In the genomic region with DNA sequence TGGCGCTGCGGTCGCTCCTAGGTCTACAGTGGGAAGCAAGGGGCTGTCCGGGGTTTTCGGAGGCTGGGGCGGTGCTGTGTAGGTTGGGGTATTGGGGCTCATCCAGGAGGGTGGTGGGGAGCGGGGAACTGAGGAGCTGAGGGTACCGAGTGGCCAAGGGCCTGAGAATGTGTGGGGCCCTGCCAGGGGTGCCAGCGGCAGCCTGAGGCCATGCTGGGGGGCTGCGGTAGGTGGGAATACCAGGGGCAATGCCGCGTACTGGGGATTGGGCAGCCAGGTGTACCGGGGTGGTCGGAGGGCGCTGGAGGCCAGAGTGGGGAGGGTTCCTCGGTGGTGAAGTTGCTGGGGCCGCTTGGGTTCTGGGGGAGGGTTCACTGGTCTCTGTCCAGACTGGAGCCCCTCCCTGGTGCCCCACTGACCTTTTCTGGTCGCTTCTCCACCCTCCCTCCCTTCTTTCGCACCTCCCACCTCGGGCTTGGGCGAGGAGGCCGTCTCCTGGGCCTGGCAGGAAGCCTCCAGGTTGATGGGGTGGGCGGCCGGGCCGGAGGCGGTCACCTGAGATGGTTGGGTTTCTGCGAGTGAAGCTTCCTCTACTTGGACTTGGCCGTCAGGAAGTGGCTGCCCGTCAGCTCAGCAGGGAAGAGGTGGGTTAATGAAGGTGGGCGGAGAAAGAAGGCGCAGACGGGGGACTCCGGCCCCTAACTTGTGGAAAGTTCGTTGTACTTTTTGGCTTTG, we compare ENCODE assay signal across 8 cellular contexts. TPM values are rescaled to one million over a fixed set of nuclear protein-coding genes. Genes with fewer than 3 reads are reported as not detected.
DNase-seq lines count a peak whose midpoint lies in the region; ATAC-seq and TF ChIP-seq lines count a peak whose summit lies in the region.

No MANE protein-coding gene starts in this region.

- H3K4me3 Mint-ChIP-seq in activated CD4-positive, alpha-beta T cell treated with anti-CD3 and anti-CD28 coated beads, Interleukin-2, amount 10 ng/mL, durations not matched to agents 24 days and 14 days, result peak overlapping the region; percentile 97
- H3K4me3 Mint-ChIP-seq in naive B cell, result peak overlapping the region; percentile 89 to 99 (median 94)

- H3K9ac ChIP-seq in endocrine pancreas (ENCODE audit: control insufficient read depth, insufficient read depth, low read length), result peak overlapping the region; percentile 23

- TF ChIP-seq CTCF in HFF-Myc (IDR thresholded peaks at IDR 0.05; ENCODE audit: low read depth, low read length, missing control alignments) (no peak), RWPE2 (IDR thresholded peaks at IDR 0.05; ENCODE audit: poor library complexity, severe bottlenecking) (no peak)

- H3K4me1 ChIP-seq in RWPE2 (ENCODE audit: insufficient read depth, poor library complexity, severe bottlenecking) (peaks cover 3% of the 10 kb centered on the region), endocrine pancreas (ENCODE audit: control insufficient read depth, insufficient read depth, low read length) (no peaks in the 10 kb centered on the region)

- H3K9me3 ChIP-seq in RWPE2 (ENCODE audit: severe bottlenecking) (no peaks in the 10 kb centered on the region), endocrine pancreas (ENCODE audit: control insufficient read depth, low read length) (no peaks in the 10 kb centered on the region)

- H3K27me3 Mint-ChIP-seq in activated CD4-positive, alpha-beta T cell treated with anti-CD3 and anti-CD28 coated beads, Interleukin-2, amount 10 ng/mL, durations not matched to agents 24 days and 14 days, result no peaks in the 10 kb centered on the region
- no peaks in the 10 kb centered on the region for H3K27me3 Mint-ChIP-seq in naive B cell

- peak overlapping the region; percentile 79 for H3K4me3 ChIP-seq in HFF-Myc (replicated peaks; ENCODE audit: low read depth, low read length)
- peak overlapping the region; percentile 64 for H3K4me3 ChIP-seq in RWPE2 (ENCODE audit: severe bottlenecking)
- H3K4me3 ChIP-seq in endocrine pancreas (ENCODE audit: control insufficient read depth, insufficient read depth, low read length), result peak overlapping the region; percentile 31

- intact Hi-C loops in activated CD4-positive, alpha-beta T cell treated with anti-CD3 and anti-CD28 coated beads, Interleukin-2, amount 10 ng/mL, durations not matched to agents 24 days and 14 days (cut with micrococcal nuclease), result loop anchor here (2.0 to 5.0 kb wide), 3 partner anchors 65 to 1000 kb away; no protein-coding TSS in a partner anchor

- peak overlapping the region; percentile 58 for H3K27ac ChIP-seq in RWPE2 (ENCODE audit: poor library complexity, severe bottlenecking)

- peaks cover 37% of the 10 kb centered on the region for H3K36me3 Mint-ChIP-seq in activated CD4-positive, alpha-beta T cell treated with anti-CD3 and anti-CD28 coated beads, Interleukin-2, amount 10 ng/mL, durations not matched to agents 24 days and 14 days (ENCODE audit: low read depth)
- peaks cover 0 to 13% of the 10 kb centered on the region in 2 donors for H3K36me3 Mint-ChIP-seq in naive B cell

- peak; percentile 77 for DNase-seq in activated CD4-positive, alpha-beta T cell treated with anti-CD3 and anti-CD28 coated beads, Interleukin-2, amount 10 ng/mL, durations not matched to agents 24 days and 14 days
- DNase-seq in activated CD4-positive, alpha-beta T cell treated with anti-CD3 and anti-CD28 coated beads for 1 hour, result no peak
- DNase-seq in HFF-Myc (ENCODE audit: extremely low read depth, low read depth), result no peak
- no peak for DNase-seq in RWPE2 (ENCODE audit: low spot score)
- DNase-seq in naive B cell, result peak; percentile 34
- DNase-seq in NCI-H1092 (lab: John Stamatoyannopoulos, UW), result no peak
- DNase-seq in mucosa of gallbladder (ENCODE audit: low spot score), result no peak

- H3K4me1 Mint-ChIP-seq in activated CD4-positive, alpha-beta T cell treated with anti-CD3 and anti-CD28 coated beads, Interleukin-2, amount 10 ng/mL, durations not matched to agents 24 days and 14 days, result peaks cover 22% of the 10 kb centered on the region
- H3K4me1 Mint-ChIP-seq in naive B cell, result peaks cover 26 to 42% (median 33%) of the 10 kb centered on the region in 3 donors

- H3K9me3 Mint-ChIP-seq in activated CD4-positive, alpha-beta T cell treated with anti-CD3 and anti-CD28 coated beads, Interleukin-2, amount 10 ng/mL, durations not matched to agents 24 days and 14 days, result no peaks in the 10 kb centered on the region
- no peaks in the 10 kb centered on the region for H3K9me3 Mint-ChIP-seq in naive B cell

- H3K36me3 ChIP-seq in RWPE2 (ENCODE audit: low read depth) (peaks cover 43% of the 10 kb centered on the region), endocrine pancreas (ENCODE audit: control insufficient read depth, insufficient read depth, low read length) (peaks cover 9% of the 10 kb centered on the region)

- peak overlapping the region; percentile 93 for H3K27ac Mint-ChIP-seq in activated CD4-positive, alpha-beta T cell treated with anti-CD3 and anti-CD28 coated beads, Interleukin-2, amount 10 ng/mL, durations not matched to agents 24 days and 14 days
- peak overlapping the region; percentile 93 to 98 (median 96) for H3K27ac Mint-ChIP-seq in naive B cell

- H3K27me3 ChIP-seq in RWPE2 (ENCODE audit: insufficient read depth, poor library complexity, severe bottlenecking) (no peaks in the 10 kb centered on the region), endocrine pancreas (ENCODE audit: control insufficient read depth, insufficient read depth, low read length) (no peaks in the 10 kb centered on the region)

- peak; percentile 70 for ATAC-seq in RWPE2 (ENCODE audit: low read depth)
- ATAC-seq in naive B cell (ENCODE audit: low read depth in 2 of 2), result no peak

RNA-seq across cellular contexts. Expression of a gene that starts 0.9 kb away (rescaled TPM):
- total RNA-seq in activated CD4-positive, alpha-beta T cell treated with anti-CD3 and anti-CD28 coated beads, Interleukin-2, amount 10 ng/mL, durations not matched to agents 24 days and 14 days, result 59.6 and 62.0 TPM in 2 replicates
- 10 to 100 TPM; 14.2 to 69.9 (median 21.2) TPM for polyA plus RNA-seq in naive B cell (ENCODE audit: low read depth in 6 of 6)
- total RNA-seq in mucosa of gallbladder, result 52.9 TPM

RNA-seq across cellular contexts. Expression of a gene that starts 22.6 kb away (rescaled TPM):
- total RNA-seq in activated CD4-positive, alpha-beta T cell treated with anti-CD3 and anti-CD28 coated beads, Interleukin-2, amount 10 ng/mL, durations not matched to agents 24 days and 14 days, result 0.21 TPM in 1 of 2 replicates, not detected in the other
- not detected for polyA plus RNA-seq in naive B cell (ENCODE audit: low read depth in 6 of 6)
- not detected for total RNA-seq in mucosa of gallbladder

RNA-seq across cellular contexts. Expression of a gene that starts 55.3 kb away (rescaled TPM):
- total RNA-seq in activated CD4-positive, alpha-beta T cell treated with anti-CD3 and anti-CD28 coated beads, Interleukin-2, amount 10 ng/mL, durations not matched to agents 24 days and 14 days, result 19.1 and 19.5 TPM in 2 replicates
- polyA plus RNA-seq in naive B cell (ENCODE audit: low read depth in 6 of 6), result 100 to 1,000 TPM; 227 to 320 (median 275) TPM
- 2.3 TPM for total RNA-seq in mucosa of gallbladder

Comparison
In these comparisons a context has a peak if more than half of its experiments do, and no peak if none do; other contexts are left out.
1. DNase-seq: peak in activated CD4-positive, alpha-beta T cell treated with anti-CD3 and anti-CD28 coated beads, Interleukin-2, amount 10 ng/mL, durations not matched to agents 24 days and 14 days (single experiment) and naive B cell (single experiment); none in activated CD4-positive, alpha-beta T cell treated with anti-CD3 and anti-CD28 coated beads for 1 hour (single experiment), HFF-Myc (single experiment), RWPE2 (single experiment), NCI-H1092 (single experiment) and mucosa of gallbladder (single experiment).
2. Peak in every context shown above with its lines, with median percentiles within 50 percentile points of each other: H3K4me3 ChIP-seq.